3 cellular contexts compared by ENCODE assay signal in the genomic region with DNA sequence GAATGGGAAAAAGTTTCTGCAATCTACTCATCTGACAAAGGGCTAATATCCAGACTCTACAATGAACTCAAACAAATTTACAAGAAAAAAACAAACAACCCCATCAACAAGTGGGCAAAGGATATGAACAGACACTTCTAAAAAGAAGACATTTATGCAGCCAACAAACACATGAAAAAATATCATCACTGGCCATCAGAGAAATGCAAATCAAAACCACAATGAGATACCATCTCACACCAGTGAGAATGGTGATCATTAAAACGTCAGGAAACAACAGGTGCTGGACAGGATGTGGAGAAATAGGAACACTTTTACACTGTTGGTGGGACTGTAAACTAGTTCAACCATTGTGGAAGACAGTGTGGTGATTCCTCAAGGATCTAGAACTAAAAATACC. TPM values are rescaled to one million over a fixed set of nuclear protein-coding genes. Genes with fewer than 3 reads are reported as not detected.
"Had no signal": no experiment of that assay in that cellular context is flagged by ENCODE, and none has a peak within 500 bp of the region (broad histone marks: within the 10 kb centered on the region; RNA-seq: fewer than 3 reads in every experiment).

No MANE protein-coding gene starts in this region.

RNA-seq across cellular contexts. Expression of gene ASCL4, which starts 47.2 kb away (rescaled TPM):
- total RNA-seq: M059J, MCF 10A, NCI-H460 had no signal
